21 cellular contexts compared by ENCODE assay signal in genomic region chr6:70389261-70389660, GRCh38.
"Had no signal": no experiment of that assay in that cellular context is flagged by ENCODE, and none has a peak within 500 bp of the region (broad histone marks: within the 10 kb centered on the region; RNA-seq: fewer than 3 reads in every experiment).

No MANE protein-coding gene starts in this region.

- H3K9me3 ChIP-seq: SJCRH30 had no signal

- DNase-seq: Karpas-422; KBM-7; MM.1S; NCI-H1092 treated with DMSO at 0.1 percent for 48 hours; NCI-H1436; NCI-H187; NCI-H2029; NCI-H2081 treated with DMSO at 0.1 percent for 48 hours; NCI-H2171; NCI-H226; NCI-H446; NCI-H510A; NCI-H524 treated with DMSO at 0.1 percent for 48 hours; NCI-H774; NK-92 treated with Interleukin-12 subunit alpha and Interleukin-12 subunit beta, amount 100 ng/mL, for 24 hours; PC-3; SHP77; SJCRH30 had no signal

- H3K4me3 ChIP-seq: SJCRH30 had no signal

- FAIRE-seq: HTR-8/SVneo had no signal

- H3K36me3 ChIP-seq: SJCRH30 had no signal

- ATAC-seq: Panc1, PC-3, SK-N-SH treated with all-trans-retinoic acid at 6 μM for 48 hours had no signal

- H3K27me3 ChIP-seq: SJCRH30 had no signal
